In genomic region chr6:132768051-132768517, GRCh38 we compare ENCODE assay signal across 8 cellular contexts. TPM values are rescaled to one million over a fixed set of nuclear protein-coding genes. Genes with fewer than 3 reads are reported as not detected.
DNase-seq lines count a peak whose midpoint lies in the region; ATAC-seq, FAIRE-seq and TF ChIP-seq lines count a peak whose summit lies in the region.

No MANE protein-coding gene starts in this region.

- POLR2A ChIA-PET in A673 (lab: Charles Lee; ENCODE audit: low non-redundant PET): no interaction called here
- POLR2A ChIA-PET in activated CD4-positive, alpha-beta memory T cell treated with anti-CD3 and anti-CD28 coated beads, Interleukin-2, amount 10 ng/mL, durations not matched to agents 7 days and 5 days (lab: Charles Lee): no interaction called here

- ATAC-seq in GM18498 (IDR thresholded peaks at IDR 0.05; ENCODE audit: unreplicated experiment): peak; percentile 84
- peak; percentile 64 for ATAC-seq in HG02610 (IDR thresholded peaks at IDR 0.05; ENCODE audit: unreplicated experiment)
- ATAC-seq in left cardiac atrium: peak; percentile 78 to 80

- no TSS peak for BruUV-seq in A673 (replicated peaks; lab: Mats Ljungman, UMichigan)

- TF ChIP-seq POLR2A in ovary (IDR thresholded peaks at IDR 0.05): no peak

- no peaks in the 10 kb centered on the region for H3K27me3 ChIP-seq in A673 (replicated peaks; ENCODE audit: insufficient read depth, low read depth, low read length, poor library complexity)
- no peaks in the 10 kb centered on the region for H3K27me3 ChIP-seq in small intestine (ENCODE audit: control insufficient read depth in 2 of 2, insufficient read depth in 2 of 2, low read length in 2 of 2)
- H3K27me3 ChIP-seq in ovary: no peaks in the 10 kb centered on the region

- peaks cover 9% of the 10 kb centered on the region for H3K36me3 Mint-ChIP-seq in activated CD4-positive, alpha-beta memory T cell treated with anti-CD3 and anti-CD28 coated beads, Interleukin-2, amount 10 ng/mL, durations not matched to agents 7 days and 5 days (ENCODE audit: low read depth)

- H3K27ac ChIP-seq in A673 (ENCODE audit: low read depth, low read length, poor library complexity, severe bottlenecking) (no peak overlapping the region), small intestine (ENCODE audit: low read depth in 1 of 2, low read length in 1 of 2) (no peak overlapping the region), ovary (no peak overlapping the region)

- peaks cover 18% of the 10 kb centered on the region for H3K36me3 ChIP-seq in A673 (ENCODE audit: insufficient read depth, low read length, poor library complexity, severe bottlenecking)
- peaks cover 0 to 3% of the 10 kb centered on the region in 2 donors for H3K36me3 ChIP-seq in small intestine (ENCODE audit: control insufficient read depth in 2 of 2, insufficient read depth in 2 of 2, low read length in 2 of 2)
- H3K36me3 ChIP-seq in ovary: no peaks in the 10 kb centered on the region

- TF ChIP-seq CTCF in A673 (conservative IDR thresholded peaks at IDR 0.05; ENCODE audit: low read depth, low read length) (peak; percentile 64), LNCaP clone FGC (IDR thresholded peaks at IDR 0.05; ENCODE audit: control insufficient read depth, extremely low read depth, insufficient read depth) (peak; percentile 29; the same call in 1 of the 2 replicates), ovary (IDR thresholded peaks at IDR 0.05) (no peak)

- H3K9me3 ChIP-seq in A673 (ENCODE audit: low read depth, low read length, poor library complexity, severe bottlenecking): no peaks in the 10 kb centered on the region
- no peaks in the 10 kb centered on the region for H3K9me3 ChIP-seq in small intestine (ENCODE audit: control insufficient read depth, low read depth)
- H3K9me3 ChIP-seq in ovary: no peaks in the 10 kb centered on the region

- no peaks in the 10 kb centered on the region for H3K9me3 Mint-ChIP-seq in activated CD4-positive, alpha-beta memory T cell treated with anti-CD3 and anti-CD28 coated beads, Interleukin-2, amount 10 ng/mL, durations not matched to agents 7 days and 5 days

- H3K27me3 Mint-ChIP-seq in activated CD4-positive, alpha-beta memory T cell treated with anti-CD3 and anti-CD28 coated beads, Interleukin-2, amount 10 ng/mL, durations not matched to agents 7 days and 5 days: no peaks in the 10 kb centered on the region

- no peak for TF ChIP-seq EP300 in ovary (IDR thresholded peaks at IDR 0.05)

- CTCF ChIA-PET in A673 (lab: Charles Lee): interaction anchor here (1.1 kb wide), 1 partner anchor 98 kb away, joined by 3 read pairs; no protein-coding TSS in a partner anchor
- CTCF ChIA-PET in activated CD4-positive, alpha-beta memory T cell treated with anti-CD3 and anti-CD28 coated beads, Interleukin-2, amount 10 ng/mL, durations not matched to agents 7 days and 5 days (lab: Charles Lee): interaction anchor here (0.9 to 2.4 kb wide), 6 partner anchors 30 to 172 kb away, joined by 3 to 14 read pairs (median 5); partner anchors contain the start of gene SLC18B1

- H3K4me1 ChIP-seq in A673 (ENCODE audit: insufficient read depth, low read length, poor library complexity, severe bottlenecking) (no peaks in the 10 kb centered on the region), small intestine (ENCODE audit: control insufficient read depth in 2 of 2, insufficient read depth in 1 of 2, low read depth in 1 of 2, low read length in 1 of 2) (no peaks in the 10 kb centered on the region), ovary (ENCODE audit: insufficient read depth) (no peaks in the 10 kb centered on the region)

- no peak for FAIRE-seq in small intestine (lab: Jason Lieb, UNC)

- H3K4me3 ChIP-seq in A673 (ENCODE audit: low read depth, low read length, poor library complexity, severe bottlenecking) (no peak overlapping the region), LNCaP clone FGC (ENCODE audit: low read depth, low read length) (no peak overlapping the region), small intestine (ENCODE audit: low read depth in 1 of 2, low read length in 2 of 2) (no peak overlapping the region), ovary (no peak overlapping the region)

- no peak overlapping the region for H3K27ac Mint-ChIP-seq in activated CD4-positive, alpha-beta memory T cell treated with anti-CD3 and anti-CD28 coated beads, Interleukin-2, amount 10 ng/mL, durations not matched to agents 7 days and 5 days

- no peak overlapping the region for H3K4me3 Mint-ChIP-seq in activated CD4-positive, alpha-beta memory T cell treated with anti-CD3 and anti-CD28 coated beads, Interleukin-2, amount 10 ng/mL, durations not matched to agents 7 days and 5 days

- H3K4me1 Mint-ChIP-seq in activated CD4-positive, alpha-beta memory T cell treated with anti-CD3 and anti-CD28 coated beads, Interleukin-2, amount 10 ng/mL, durations not matched to agents 7 days and 5 days: peaks cover 14% of the 10 kb centered on the region

- intact Hi-C loops in A673 (cut with micrococcal nuclease; ENCODE audit: unreplicated experiment) (no loop called here), left cardiac atrium (cut with DNase I) (loop anchor here (5.0 to 10.0 kb wide), 3 partner anchors 93 to 233 kb away; partner anchors contain the start of gene TAAR9 (in 1 of the 2)), ovary (cut with DNase I) (no loop called here)

- 13 to 32% (median 15%) methylated on average over 6 of the region's 6 CpGs for whole genome bisulfite sequencing in small intestine, 3 donors
- 52 to 78% (median 76%) methylated on average over 6 of the region's 6 CpGs for WGBS in ovary, 3 donors

- DNase-seq in A673 (ENCODE audit: low spot score): peak; percentile 39
- no peak for DNase-seq in LNCaP clone FGC (ENCODE audit: low read depth)
- DNase-seq in activated CD4-positive, alpha-beta memory T cell treated with anti-CD3 and anti-CD28 coated beads, Interleukin-2, amount 10 ng/mL, durations not matched to agents 7 days and 5 days: peak; percentile 21
- no peak for DNase-seq in left cardiac atrium
- peak; percentile 80 for DNase-seq in small intestine
- DNase-seq in ovary: no peak

RNA-seq across cellular contexts. Expression of gene VNN2, which starts 10.4 kb away (rescaled TPM):
- total RNA-seq in A673 (2021): not detected in 2 replicates
- total RNA-seq in activated CD4-positive, alpha-beta memory T cell treated with anti-CD3 and anti-CD28 coated beads, Interleukin-2, amount 10 ng/mL, durations not matched to agents 7 days and 5 days: 1 to 10 TPM; 5.3 to 6.1 TPM
- total RNA-seq in left cardiac atrium: 1 to 10 TPM; 3.8 to 4.1 TPM
- 1 to 10 TPM in 2 of 3 donors, not detected in 1; 1.1 TPM for polyA plus RNA-seq in small intestine
- total RNA-seq in ovary: 1 to 10 TPM in 4 of 7 donors, under 1 TPM in 3; 0.59 to 4.9 (median 1.4) TPM
- polyA plus RNA-seq in ovary: 1 to 10 TPM; 1.0 to 7.2 TPM

RNA-seq across cellular contexts. Expression of gene SLC18B1, which starts 30.4 kb away (rescaled TPM):
- 24.4 and 25.2 TPM in 2 replicates for total RNA-seq in A673 (2021)
- total RNA-seq in activated CD4-positive, alpha-beta memory T cell treated with anti-CD3 and anti-CD28 coated beads, Interleukin-2, amount 10 ng/mL, durations not matched to agents 7 days and 5 days: 1 to 10 TPM; 7.2 to 7.7 TPM
- total RNA-seq in left cardiac atrium: 1 to 10 TPM; 5.4 to 5.9 TPM
- 10 to 100 TPM in 2 of 3 donors, 1 to 10 TPM in 1; 6.2 to 16.2 (median 13.9) TPM for polyA plus RNA-seq in small intestine
- total RNA-seq in ovary: 10 to 100 TPM in 3 of 7 donors, 1 to 10 TPM in 4; 3.2 to 10.9 (median 9.7) TPM
- 10 to 100 TPM in 1 of 2 donors, 1 to 10 TPM in 1; 6.5 to 15.2 TPM for polyA plus RNA-seq in ovary

RNA-seq across cellular contexts. Expression of gene RPS12, which starts 46.3 kb away (rescaled TPM):
- 913 and 995 TPM in 2 replicates for total RNA-seq in A673 (2021)
- 1,000 to 10,000 TPM; 1,199 to 1,203 TPM for total RNA-seq in activated CD4-positive, alpha-beta memory T cell treated with anti-CD3 and anti-CD28 coated beads, Interleukin-2, amount 10 ng/mL, durations not matched to agents 7 days and 5 days
- 100 to 1,000 TPM; 647 to 723 TPM for total RNA-seq in left cardiac atrium
- 1,000 to 10,000 TPM; 1,501 to 3,927 (median 2,948) TPM for polyA plus RNA-seq in small intestine
- 1,000 to 10,000 TPM; 1,933 to 6,320 (median 2,198) TPM for total RNA-seq in ovary
- 1,000 to 10,000 TPM; 2,239 to 5,658 TPM for polyA plus RNA-seq in ovary

RNA-seq across cellular contexts. Expression of gene VNN1, which starts 54.2 kb away (rescaled TPM):
- not detected in 2 replicates for total RNA-seq in A673 (2021)
- not detected for total RNA-seq in activated CD4-positive, alpha-beta memory T cell treated with anti-CD3 and anti-CD28 coated beads, Interleukin-2, amount 10 ng/mL, durations not matched to agents 7 days and 5 days
- 1 to 10 TPM; 1.1 to 4.5 TPM for total RNA-seq in left cardiac atrium
- 100 to 1,000 TPM in 2 of 3 donors, 10 to 100 TPM in 1; 62.7 to 268 (median 245) TPM for polyA plus RNA-seq in small intestine
- 1 to 10 TPM in 4 of 7 donors, under 1 TPM in 2, not detected in 1; 0.28 to 5.0 (median 1.3) TPM for total RNA-seq in ovary
- polyA plus RNA-seq in ovary: 1 to 10 TPM in 1 of 2 donors, under 1 TPM in 1; 0.34 to 1.2 TPM

Comparison
In these comparisons a context has a peak if more than half of its experiments do, and no peak if none do; other contexts are left out.
1. DNase-seq: peak in A673 (single experiment), activated CD4-positive, alpha-beta memory T cell treated with anti-CD3 and anti-CD28 coated beads, Interleukin-2, amount 10 ng/mL, durations not matched to agents 7 days and 5 days (single experiment) and small intestine (single experiment); none in LNCaP clone FGC (single experiment), left cardiac atrium (single experiment) and ovary (0 of 5).
2. CTCF ChIP-seq: peak in A673 (single experiment) and LNCaP clone FGC (single experiment); none in ovary (0 of 3).
3. intact Hi-C loops: an anchor here in left cardiac atrium (5.0 to 10.0 kb wide); none called in A673 and ovary.
4. Peak in every context shown above with its lines, with median percentiles within 50 percentile points of each other: ATAC-seq.